13 cellular contexts compared by ENCODE assay signal in the genomic region with DNA sequence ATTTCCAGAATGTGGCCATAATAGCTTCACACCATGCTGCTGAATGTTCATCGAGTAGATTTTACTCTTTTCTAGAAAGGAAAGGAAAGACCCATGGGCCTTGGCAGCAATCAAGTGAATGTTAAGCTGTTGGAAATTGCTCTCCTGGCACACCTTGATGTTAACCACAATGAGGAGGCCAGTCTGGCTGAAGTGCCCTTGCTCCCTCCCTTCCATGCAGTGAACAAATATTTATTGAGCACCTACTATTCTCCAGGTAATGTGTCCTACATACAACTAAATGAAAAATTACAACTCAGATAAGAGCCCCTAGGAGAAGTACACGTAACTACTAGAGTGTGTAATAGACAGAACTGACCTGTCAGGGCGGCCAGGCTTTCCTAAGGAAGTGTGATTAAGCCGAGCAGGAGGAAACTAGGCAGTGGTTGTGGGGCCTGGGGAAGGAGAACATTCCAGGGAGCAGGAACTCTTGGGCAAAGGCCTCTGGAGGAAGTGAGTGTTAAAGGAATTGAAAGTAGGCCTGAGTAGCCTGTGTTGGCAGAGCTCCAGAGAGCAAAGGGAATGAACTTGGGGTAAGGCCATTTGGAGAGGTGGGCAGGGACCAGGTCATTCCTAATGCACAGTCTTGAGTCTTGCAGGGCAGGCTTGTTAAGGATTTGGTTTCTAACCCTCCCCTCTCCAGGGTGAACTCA. TPM values are rescaled to one million over a fixed set of nuclear protein-coding genes. Genes with fewer than 3 reads are reported as not detected.
A peak's percentile ranks its signal among the peaks of the same experiment; 100 is the strongest.
DNase-seq lines count a peak whose midpoint lies in the region; ATAC-seq and TF ChIP-seq lines count a peak whose summit lies in the region.
"Had no signal": no experiment of that assay in that cellular context is flagged by ENCODE, and none has a peak within 500 bp of the region (broad histone marks: within the 10 kb centered on the region; RNA-seq: fewer than 3 reads in every experiment).

No MANE protein-coding gene starts in this region.

- DNase-seq in EH (ENCODE audit: low read depth) (peak; percentile 70), NCI-H2029 treated with DMSO at 0.1 percent for 48 hours (lab: John Stamatoyannopoulos, UW) (peak; percentile 61), endothelial cell (ENCODE audit: low spot score) (peak; percentile 19), NCI-H187 (lab: John Stamatoyannopoulos, UW) (no peak)
- no peak for DNase-seq in activated CD4-positive, alpha-beta T cell treated with anti-CD3 and anti-CD28 coated beads, Interleukin-2, amount 50 U/mL, for 1 hour
- DNase-seq: CD4-positive, CD25-positive, alpha-beta regulatory T cell; immature natural killer cell; NCI-H2107; OCI-M1 had no signal

- peak overlapping the region; percentile 84 to 89 for H3K27ac ChIP-seq in mucosa of rectum (ENCODE audit: low read depth in 2 of 2, low read length in 2 of 2)

- H3K4me3 Mint-ChIP-seq in endothelial cell (ENCODE audit: unreplicated experiment), result peak overlapping the region; percentile 63
- H3K4me3 Mint-ChIP-seq: CD4-positive, CD25-positive, alpha-beta regulatory T cell; immature natural killer cell had no signal

- H3K36me3 Mint-ChIP-seq in endothelial cell (ENCODE audit: low read depth, unreplicated experiment), result peaks cover 6% of the 10 kb centered on the region
- H3K36me3 Mint-ChIP-seq: immature natural killer cell had no signal

- H3K9ac ChIP-seq in mucosa of rectum (ENCODE audit: low read depth in 1 of 2, low read length in 2 of 2), result peak overlapping the region in 1 of 2 donors; percentile 23

- H3K9me3 ChIP-seq in mucosa of rectum (ENCODE audit: control insufficient read depth in 2 of 2, low read length in 2 of 2), result no peaks in the 10 kb centered on the region

- peaks cover 46 to 51% of the 10 kb centered on the region in 2 donors for H3K4me1 ChIP-seq in mucosa of rectum (ENCODE audit: control insufficient read depth in 2 of 2, insufficient read depth in 2 of 2, low read length in 2 of 2)

- H3K4me1 Mint-ChIP-seq in endothelial cell (ENCODE audit: unreplicated experiment), result peaks cover 50% of the 10 kb centered on the region

- H3K27me3 Mint-ChIP-seq in endothelial cell (ENCODE audit: unreplicated experiment), result peaks cover 2% of the 10 kb centered on the region

- no peaks in the 10 kb centered on the region for H3K27me3 ChIP-seq in mucosa of rectum (ENCODE audit: control insufficient read depth in 2 of 2, insufficient read depth in 2 of 2, low read length in 2 of 2)

- peak overlapping the region; percentile 61 for H3K27ac Mint-ChIP-seq in endothelial cell (ENCODE audit: unreplicated experiment)
- H3K27ac Mint-ChIP-seq: CD4-positive, CD25-positive, alpha-beta regulatory T cell; IgD-negative memory B cell; immature natural killer cell had no signal

- no peaks in the 10 kb centered on the region for H3K9me3 Mint-ChIP-seq in endothelial cell (ENCODE audit: unreplicated experiment)
- H3K9me3 Mint-ChIP-seq: IgD-negative memory B cell, immature natural killer cell had no signal

- ATAC-seq in HG03139 (IDR thresholded peaks at IDR 0.05; ENCODE audit: unreplicated experiment) (no peak), GM19324 (IDR thresholded peaks at IDR 0.05; ENCODE audit: low FRiP score, unreplicated experiment) (no peak)

- H3K36me3 ChIP-seq in mucosa of rectum (ENCODE audit: control insufficient read depth in 2 of 2, insufficient read depth in 2 of 2, low read length in 2 of 2), result no peaks in the 10 kb centered on the region

- no peak for TF ChIP-seq CTCF in endothelial cell (IDR thresholded peaks at IDR 0.05; ENCODE audit: unreplicated experiment)

- H3K4me3 ChIP-seq in mucosa of rectum (ENCODE audit: low read length in 2 of 2), result peak overlapping the region in 1 of 2 donors; percentile 14

RNA-seq across cellular contexts. Expression of a gene that starts 9.2 kb away (rescaled TPM):
- 77.0 TPM for total RNA-seq in endothelial cell (ENCODE audit: unreplicated experiment)

Comparison
In these comparisons a context has a peak if more than half of its experiments do, and no peak if none do; other contexts are left out.
1. DNase-seq: peak in EH (single experiment), NCI-H2029 treated with DMSO at 0.1 percent for 48 hours (single experiment) and endothelial cell (single experiment); none in NCI-H187 (0 of 2) and activated CD4-positive, alpha-beta T cell treated with anti-CD3 and anti-CD28 coated beads, Interleukin-2, amount 50 U/mL, for 1 hour (single experiment).